ENCODE assay signal across 31 cellular contexts in the genomic region with DNA sequence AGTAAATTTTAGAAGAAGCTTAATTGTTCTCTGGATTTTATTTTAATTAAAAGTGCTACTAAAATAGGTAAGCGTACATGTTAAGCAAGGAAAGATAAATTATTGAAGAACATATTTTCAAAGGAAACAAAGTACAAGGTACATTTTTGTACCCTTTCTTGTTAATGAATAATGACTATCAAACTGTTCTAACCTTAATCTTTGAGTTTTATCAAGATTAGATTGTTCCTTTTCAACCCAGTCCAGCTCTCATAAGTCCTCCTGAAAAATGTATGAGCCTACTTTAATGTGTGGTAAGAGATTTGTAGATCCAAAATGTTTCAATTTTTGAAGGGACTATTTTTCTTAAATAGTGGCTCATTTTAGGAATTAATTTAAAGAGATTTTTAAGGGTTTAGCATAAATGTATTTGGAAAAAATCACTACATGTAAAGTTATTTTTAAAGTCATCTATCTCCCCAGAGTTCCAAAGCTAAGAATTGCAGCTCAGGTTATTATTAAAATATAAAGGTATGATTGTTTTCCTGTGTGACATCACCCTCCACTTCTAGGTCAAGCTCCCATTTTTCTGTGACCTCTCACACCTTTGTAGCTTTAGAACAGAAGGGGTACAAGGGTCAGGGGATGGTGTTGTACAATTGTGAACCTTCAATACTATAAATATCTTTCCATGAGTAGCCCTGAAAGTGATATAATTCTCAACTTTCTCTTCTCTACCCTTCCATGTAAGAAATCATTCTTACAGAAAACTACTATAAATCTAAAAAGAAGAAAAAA. TPM values are rescaled to one million over a fixed set of nuclear protein-coding genes. Genes with fewer than 3 reads are reported as not detected.
A peak's percentile ranks its signal among the peaks of the same experiment; 100 is the strongest.
DNase-seq lines count a peak whose midpoint lies in the region; ATAC-seq, FAIRE-seq and TF ChIP-seq lines count a peak whose summit lies in the region.
"Had no signal": no experiment of that assay in that cellular context is flagged by ENCODE, and none has a peak within 500 bp of the region (broad histone marks: within the 10 kb centered on the region; RNA-seq: fewer than 3 reads in every experiment).

No MANE protein-coding gene starts in this region.

- DNase-seq in D721Med (ENCODE audit: insufficient read length, low spot score) (no peak), mammary epithelial cell (peak; percentile 32), left lobe of liver (ENCODE audit: low spot score) (no peak), stomach (no peak), cerebellar cortex (ENCODE audit: low spot score) (no peak)
- DNase-seq in activated CD4-positive, alpha-beta T cell treated with anti-CD3 and anti-CD28 coated beads, Interleukin-2, amount 10 ng/mL, durations not matched to agents 7 days and 5 days: no peak
- DNase-seq: CD4-positive, CD25-positive, alpha-beta regulatory T cell; DMS 273 treated with DMSO at 0.1 percent for 48 hours; DND-41; GM23248; H7; KBM-7; MG63; NCI-H1105 treated with DMSO at 0.1 percent for 48 hours; NCI-H146; NCI-H1930; NCI-H2107; NCI-H524; NCI-H774; PC-3; Right ventricle myocardium superior; RPMI8226 had no signal

- intact Hi-C loops in mammary epithelial cell (cut with micrococcal nuclease): loop anchor here (5.0 to 10.0 kb wide), 6 partner anchors 122 to 927 kb away; no protein-coding TSS in a partner anchor
- intact Hi-C loops in stomach (cut with DNase I; ENCODE audit: low total_unique reads): no loop called here

- H3K4me3 Mint-ChIP-seq in activated CD4-positive, alpha-beta T cell treated with anti-CD3 and anti-CD28 coated beads, Interleukin-2, amount 10 ng/mL, durations not matched to agents 7 days and 5 days: no peak overlapping the region
- H3K4me3 Mint-ChIP-seq: CD4-positive, CD25-positive, alpha-beta regulatory T cell had no signal

- H3K4me1 ChIP-seq in mammary epithelial cell (ENCODE audit: insufficient read depth, low read length) (peaks cover 7% of the 10 kb centered on the region), stomach (peaks cover 0 to 5% (median 0%) of the 10 kb centered on the region in 4 donors)
- H3K4me1 ChIP-seq: BLaER1, SJSA1 had no signal

- no peaks in the 10 kb centered on the region for H3K36me3 Mint-ChIP-seq in activated CD4-positive, alpha-beta T cell treated with anti-CD3 and anti-CD28 coated beads, Interleukin-2, amount 10 ng/mL, durations not matched to agents 7 days and 5 days (ENCODE audit: low read depth)
- H3K36me3 Mint-ChIP-seq: CD4-positive, CD25-positive, alpha-beta regulatory T cell had no signal

- 25% methylated on average over 1 of the region's 1 CpG for WGBS in mammary epithelial cell (ENCODE audit: low coverage, missing lambda C conversion rate)
- WGBS in stomach, 5 donors: 34 to 61% (median 42%) methylated on average over 1 of the region's 1 CpG

- peak overlapping the region; percentile 97 for H3K27ac ChIP-seq in mammary epithelial cell (ENCODE audit: insufficient read depth, low read depth, low read length)
- H3K27ac ChIP-seq in stomach: peak overlapping the region in 4 of 5 donors; percentile 58 to 81 (median 78)
- H3K27ac ChIP-seq: BLaER1, GM23248, SJSA1 had no signal

- H3K27ac Mint-ChIP-seq in activated CD4-positive, alpha-beta T cell treated with anti-CD3 and anti-CD28 coated beads, Interleukin-2, amount 10 ng/mL, durations not matched to agents 7 days and 5 days: no peak overlapping the region
- H3K27ac Mint-ChIP-seq: CD4-positive, CD25-positive, alpha-beta regulatory T cell had no signal

- TF ChIP-seq CTCF in D721Med (IDR thresholded peaks at IDR 0.05; ENCODE audit: insufficient read depth, missing control alignments) (no peak), mammary epithelial cell (conservative IDR thresholded peaks at IDR 0.05 in 1 of 2, IDR thresholded peaks at IDR 0.05 in 1 of 2; ENCODE audit: extremely low read depth in 1 of 2, insufficient read depth in 1 of 2, low read depth in 1 of 2, low read length in 2 of 2) (no peak), stomach (IDR thresholded peaks at IDR 0.05) (no peak)

- no peak for TF ChIP-seq POLR2A in stomach (IDR thresholded peaks at IDR 0.05)

- H4K20me1 ChIP-seq in mammary epithelial cell (ENCODE audit: insufficient read depth, low read length): no peaks in the 10 kb centered on the region
- H4K20me1 ChIP-seq: BLaER1 had no signal

- H3K36me3 ChIP-seq in mammary epithelial cell (ENCODE audit: insufficient read depth, low read length) (no peaks in the 10 kb centered on the region), stomach (no peaks in the 10 kb centered on the region)
- H3K36me3 ChIP-seq: BLaER1, MG63, SJSA1 had no signal

- POLR2A ChIA-PET in activated CD4-positive, alpha-beta T cell treated with anti-CD3 and anti-CD28 coated beads, Interleukin-2, amount 10 ng/mL, durations not matched to agents 7 days and 5 days (lab: Charles Lee): no interaction called here

- no TSS peak for BruUV-seq in mammary epithelial cell (replicated peaks; lab: Mats Ljungman, UMichigan)

- FAIRE-seq in D721Med (lab: Jason Lieb, UNC): peak; percentile 21
- FAIRE-seq: A204.1, GM12892, GM19239, HTR-8/SVneo had no signal

- CTCF ChIA-PET in mammary epithelial cell (lab: Charles Lee; ENCODE audit: low non-redundant PET): interaction anchor here (0.5 kb wide), 1 partner anchor 219 kb away, joined by 4 read pairs; no protein-coding TSS in a partner anchor
- CTCF ChIA-PET in activated CD4-positive, alpha-beta T cell treated with anti-CD3 and anti-CD28 coated beads, Interleukin-2, amount 10 ng/mL, durations not matched to agents 7 days and 5 days (lab: Charles Lee): no interaction called here

- peak overlapping the region; percentile 80 for H2AFZ ChIP-seq in mammary epithelial cell (ENCODE audit: low read depth, low read length)
- H2AFZ ChIP-seq: GM23248 had no signal

- in situ Hi-C loops in mammary epithelial cell (cut with MboI; ENCODE audit: low sequenced_read_pairs in 2 of 2): loop anchor here (5.0 to 25.0 kb wide), 3 partner anchors 62 to 927 kb away; no protein-coding TSS in a partner anchor

- no peaks in the 10 kb centered on the region for H3K9me3 Mint-ChIP-seq in activated CD4-positive, alpha-beta T cell treated with anti-CD3 and anti-CD28 coated beads, Interleukin-2, amount 10 ng/mL, durations not matched to agents 7 days and 5 days

- TF ChIP-seq EP300 in stomach (IDR thresholded peaks at IDR 0.05): no peak

- ATAC-seq in left lobe of liver (peak; percentile 74), GM21390 (IDR thresholded peaks at IDR 0.05; ENCODE audit: unreplicated experiment) (no peak)
- ATAC-seq: PC-3 had no signal

- no peaks in the 10 kb centered on the region for H3K27me3 Mint-ChIP-seq in activated CD4-positive, alpha-beta T cell treated with anti-CD3 and anti-CD28 coated beads, Interleukin-2, amount 10 ng/mL, durations not matched to agents 7 days and 5 days
- H3K27me3 Mint-ChIP-seq: CD4-positive, CD25-positive, alpha-beta regulatory T cell had no signal

- H3K27me3 ChIP-seq in mammary epithelial cell (ENCODE audit: insufficient read depth, low read length) (no peaks in the 10 kb centered on the region), stomach (no peaks in the 10 kb centered on the region)
- H3K27me3 ChIP-seq: BLaER1, MG63, SJSA1 had no signal

- no peaks in the 10 kb centered on the region for H3K4me1 Mint-ChIP-seq in activated CD4-positive, alpha-beta T cell treated with anti-CD3 and anti-CD28 coated beads, Interleukin-2, amount 10 ng/mL, durations not matched to agents 7 days and 5 days
- H3K4me1 Mint-ChIP-seq: CD4-positive, CD25-positive, alpha-beta regulatory T cell had no signal

- peak overlapping the region; percentile 99 for H3K4me2 ChIP-seq in mammary epithelial cell (ENCODE audit: insufficient read depth, low read depth, low read length)
- H3K4me2 ChIP-seq: BLaER1 had no signal

- dilution Hi-C loops in mammary epithelial cell (cut with HindIII; ENCODE audit: low sequenced_read_pairs): no loop called here

- H3K9ac ChIP-seq in mammary epithelial cell (ENCODE audit: insufficient read depth, low read length): peak overlapping the region; percentile 94
- H3K9ac ChIP-seq: BLaER1, GM23248 had no signal

- H3K4me3 ChIP-seq in mammary epithelial cell (replicated peaks in 1 of 3; ENCODE audit: insufficient read depth in 1 of 3, low read depth in 2 of 3, low read length in 3 of 3): peak overlapping the region; percentile 1 to 99 (median 17)
- H3K4me3 ChIP-seq in stomach: no peak overlapping the region
- H3K4me3 ChIP-seq: BLaER1, GM23248, MG63, SJSA1 had no signal

- peaks cover 25% of the 10 kb centered on the region for H3K79me2 ChIP-seq in mammary epithelial cell (ENCODE audit: insufficient read depth, low read length)

- no peaks in the 10 kb centered on the region for H3K9me3 ChIP-seq in mammary epithelial cell (replicated peaks; ENCODE audit: insufficient read depth, low read length)
- H3K9me3 ChIP-seq in stomach: no peaks in the 10 kb centered on the region
- H3K9me3 ChIP-seq: BLaER1, MG63, SJSA1 had no signal

RNA-seq across cellular contexts. Expression of a gene that starts 1.2 kb away (rescaled TPM):
- total RNA-seq in mammary epithelial cell (10 to 100 TPM in 1 of 2 donors, 1 to 10 TPM in 1; 8.6 to 18.2 TPM), left lobe of liver (17.3 TPM), stomach (100 to 1,000 TPM in 3 of 5 donors, 10 to 100 TPM in 1, under 1 TPM in 1; 0.29 to 191 (median 128) TPM)
- polyA plus RNA-seq in mammary epithelial cell (1.9 TPM), stomach (10 to 100 TPM in 2 of 3 donors, 1 to 10 TPM in 1; 8.4 to 25.1 (median 14.3) TPM)
- 4.8 TPM for polyA minus RNA-seq in mammary epithelial cell
- not detected for total RNA-seq in activated CD4-positive, alpha-beta T cell treated with anti-CD3 and anti-CD28 coated beads, Interleukin-2, amount 10 ng/mL, durations not matched to agents 7 days and 5 days
- total RNA-seq: CD4-positive, CD25-positive, alpha-beta regulatory T cell; GM23248; H7; LHCN-M2; PC-3; Right ventricle myocardium superior; SJSA1 had no signal
- polyA plus RNA-seq: AG04450; CD4-positive, CD25-positive, alpha-beta regulatory T cell; GM23248 had no signal

Comparison
In these comparisons a context has a peak if more than half of its experiments do, and no peak if none do; other contexts are left out.
1. H3K4me3 ChIP-seq: peak in mammary epithelial cell (3 of 3); none in stomach (0 of 4).